In the genomic region with DNA sequence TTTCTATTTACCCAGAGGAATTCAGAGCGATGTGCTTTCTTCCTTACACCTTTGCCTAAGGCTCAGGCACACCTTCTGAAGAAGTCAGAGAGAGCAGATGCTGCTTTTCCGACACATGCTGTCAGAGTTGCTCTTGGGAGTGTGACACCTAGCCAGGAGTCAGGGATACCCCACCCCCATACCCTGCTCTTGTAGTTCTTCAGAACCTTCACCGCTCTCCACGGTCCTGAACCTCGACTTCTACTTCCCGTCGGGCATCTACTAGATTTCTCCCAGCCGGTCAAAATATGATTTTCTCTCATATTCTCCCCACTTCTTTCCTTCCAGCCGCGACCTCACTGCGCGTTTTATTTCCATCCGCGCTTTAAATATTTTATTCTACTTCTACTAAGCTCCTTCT, we compare ENCODE assay signal across 11 cellular contexts. TPM values are rescaled to one million over a fixed set of nuclear protein-coding genes. Genes with fewer than 3 reads are reported as not detected.
DNase-seq lines count a peak whose midpoint lies in the region; TF ChIP-seq lines count a peak whose summit lies in the region.
"Had no signal": no experiment of that assay in that cellular context is flagged by ENCODE, and none has a peak within 500 bp of the region (broad histone marks: within the 10 kb centered on the region; RNA-seq: fewer than 3 reads in every experiment).

No MANE protein-coding gene starts in this region.

- no peak overlapping the region for H3K4me2 ChIP-seq in neural progenitor cell

- no peaks in the 10 kb centered on the region for H3K4me1 ChIP-seq in endodermal cell (ENCODE audit: control insufficient read depth, insufficient read depth, low read length)
- H3K4me1 ChIP-seq in neural progenitor cell = peaks cover 12% of the 10 kb centered on the region

- H3K36me3 Mint-ChIP-seq in endodermal cell (ENCODE audit: low read depth) = no peaks in the 10 kb centered on the region
- no peaks in the 10 kb centered on the region for H3K36me3 Mint-ChIP-seq in neural progenitor cell
- no peaks in the 10 kb centered on the region for H3K36me3 Mint-ChIP-seq in activated naive CD8-positive, alpha-beta T cell treated with anti-CD3 and anti-CD28 coated beads for 36 hours

- H3K27me3 ChIP-seq in endodermal cell (ENCODE audit: control insufficient read depth, insufficient read depth, low read length, poor library complexity, severe bottlenecking) (peaks cover 63% of the 10 kb centered on the region), neural progenitor cell (peaks cover 100% of the 10 kb centered on the region)

- peaks cover 8% of the 10 kb centered on the region for H3F3A ChIP-seq in neural progenitor cell (ENCODE audit: low read depth)

- H4K20me1 ChIP-seq in neural progenitor cell (ENCODE audit: low read depth) = peaks cover 11% of the 10 kb centered on the region

- H3K9ac ChIP-seq in endodermal cell (ENCODE audit: extremely low read depth, low read length, poor library complexity, severe bottlenecking) (no peak overlapping the region), neural progenitor cell (no peak overlapping the region)

- H3K27me3 Mint-ChIP-seq in endodermal cell (ENCODE audit: insufficient read depth) (peaks cover 67% of the 10 kb centered on the region), neural progenitor cell (ENCODE audit: insufficient read depth, low read depth) (peaks cover 37% of the 10 kb centered on the region)
- H3K27me3 Mint-ChIP-seq in activated naive CD8-positive, alpha-beta T cell treated with anti-CD3 and anti-CD28 coated beads for 36 hours = peaks cover 67% of the 10 kb centered on the region

- DNase-seq in ELR (ENCODE audit: low read depth) = peak; percentile 22
- DNase-seq in NCI-H460 (ENCODE audit: extremely low read depth, low read depth) = peak; percentile 12
- peak; percentile 91 for DNase-seq in endodermal cell
- peak; percentile 73 for DNase-seq in neural progenitor cell (ENCODE audit: low spot score)
- no peak for DNase-seq in NCI-H187 (lab: John Stamatoyannopoulos, UW)
- DNase-seq in NCI-H1105 (lab: John Stamatoyannopoulos, UW) = no peak
- no peak for DNase-seq in activated naive CD8-positive, alpha-beta T cell treated with anti-CD3 and anti-CD28 coated beads for 36 hours
- DNase-seq: activated B cell treated with CpG ODN at 0.5 μM for 24 hours; DMS153; effector CD4-positive, alpha-beta T cell; stimulated activated CD4-positive, alpha-beta T cell treated with anti-CD3 and anti-CD28 coated beads, Interleukin-4, amount 100 ng/mL, for 1 hour had no signal

- H3K4me3 Mint-ChIP-seq in endodermal cell (peak overlapping the region; percentile 19), neural progenitor cell (peak overlapping the region; percentile 81)
- no peak overlapping the region for H3K4me3 Mint-ChIP-seq in activated naive CD8-positive, alpha-beta T cell treated with anti-CD3 and anti-CD28 coated beads for 36 hours
- H3K4me3 Mint-ChIP-seq: activated B cell treated with CpG ODN at 0.5 μM for 24 hours had no signal

- no peak overlapping the region for H2AFZ ChIP-seq in neural progenitor cell (replicated peaks)

- H3K9me3 ChIP-seq in endodermal cell (ENCODE audit: control insufficient read depth, low read length) = peaks cover 21% of the 10 kb centered on the region
- H3K9me3 ChIP-seq in neural progenitor cell (ENCODE audit: low read depth) = no peaks in the 10 kb centered on the region

- WGBS in endodermal cell (ENCODE audit: insufficient coverage in 1 of 2, insufficient read length in 1 of 2), 2 experiments = 46 to 53% methylated on average over 11 to 14 of the region's 14 CpGs

- TF ChIP-seq CTCF in endodermal cell (conservative IDR thresholded peaks at IDR 0.05) = no peak
- no peak for TF ChIP-seq CTCF in neural progenitor cell (IDR thresholded peaks at IDR 0.05)

- H3K4me1 Mint-ChIP-seq in endodermal cell (peaks cover 11% of the 10 kb centered on the region), neural progenitor cell (peaks cover 17% of the 10 kb centered on the region)
- no peaks in the 10 kb centered on the region for H3K4me1 Mint-ChIP-seq in activated naive CD8-positive, alpha-beta T cell treated with anti-CD3 and anti-CD28 coated beads for 36 hours
- H3K4me1 Mint-ChIP-seq: activated B cell treated with CpG ODN at 0.5 μM for 24 hours had no signal

- H3K79me2 ChIP-seq in neural progenitor cell (ENCODE audit: low read depth) = no peaks in the 10 kb centered on the region

- no peaks in the 10 kb centered on the region for H3K36me3 ChIP-seq in endodermal cell (ENCODE audit: control insufficient read depth, insufficient read depth, low read length)
- H3K36me3 ChIP-seq in neural progenitor cell = no peaks in the 10 kb centered on the region

- H3K4me3 ChIP-seq in endodermal cell (ENCODE audit: low read length) = no peak overlapping the region
- H3K4me3 ChIP-seq in neural progenitor cell = no peak overlapping the region

- H3K27ac Mint-ChIP-seq in endodermal cell (no peak overlapping the region), neural progenitor cell (no peak overlapping the region)
- H3K27ac Mint-ChIP-seq in activated naive CD8-positive, alpha-beta T cell treated with anti-CD3 and anti-CD28 coated beads for 36 hours = no peak overlapping the region
- H3K27ac Mint-ChIP-seq: activated B cell treated with CpG ODN at 0.5 μM for 24 hours had no signal

- H3K27ac ChIP-seq in endodermal cell (ENCODE audit: low read depth, low read length) (no peak overlapping the region), neural progenitor cell (no peak overlapping the region)

- H3K9me3 Mint-ChIP-seq in endodermal cell (no peaks in the 10 kb centered on the region), neural progenitor cell (no peaks in the 10 kb centered on the region)
- H3K9me3 Mint-ChIP-seq in activated naive CD8-positive, alpha-beta T cell treated with anti-CD3 and anti-CD28 coated beads for 36 hours = no peaks in the 10 kb centered on the region
- H3K9me3 Mint-ChIP-seq: activated B cell treated with CpG ODN at 0.5 μM for 24 hours had no signal

RNA-seq across cellular contexts. Expression of gene GRIN3A, which starts 1.7 kb away (rescaled TPM):
- total RNA-seq in NCI-H460 (2014; rRNA removed; shearing (Covaris generic)) = not detected in 2 replicates
- polyA plus RNA-seq in NCI-H460 (2014; cell fraction: nucleus; rRNA removed) = not detected in 2 replicates
- total RNA-seq in endodermal cell (not detected), neural progenitor cell (ENCODE audit: low replicate concordance) (not detected in 2 replicates)
- 0.14 TPM for polyA plus RNA-seq in endodermal cell (2013, experiment 1 of 2)
- 0.21 TPM for polyA plus RNA-seq in endodermal cell (2013, experiment 2 of 2)
- total RNA-seq in activated naive CD8-positive, alpha-beta T cell treated with anti-CD3 and anti-CD28 coated beads for 36 hours = not detected
- total RNA-seq: activated B cell treated with CpG ODN at 0.5 μM for 24 hours had no signal

Comparison
In these comparisons a context has a peak if more than half of its experiments do, and no peak if none do; other contexts are left out.
1. DNase-seq: peak in ELR (single experiment), NCI-H460 (single experiment), endodermal cell (single experiment) and neural progenitor cell (single experiment); none in NCI-H187 (0 of 2), NCI-H1105 (single experiment) and activated naive CD8-positive, alpha-beta T cell treated with anti-CD3 and anti-CD28 coated beads for 36 hours (single experiment).